ENCODE assay signal across 8 cellular contexts in genomic region chr19:53467503-53468262, GRCh38. TPM values are rescaled to one million over a fixed set of nuclear protein-coding genes. Genes with fewer than 3 reads are reported as not detected.
DNase-seq lines count a peak whose midpoint lies in the region; ATAC-seq and TF ChIP-seq lines count a peak whose summit lies in the region.

TSS of gene ZNF813 (plus strand) at chr19:53467733. CDS start at chr19:53483823, 16,090 bp downstream.

- no peak for TF ChIP-seq RAD21 in Ishikawa (IDR thresholded peaks at IDR 0.05; ENCODE audit: low read depth)

- peak within 1 kb of the TSS; percentile 91 for H3K4me3 ChIP-seq in CD8-positive, alpha-beta T cell (ENCODE audit: low read depth, low read length)

- ATAC-seq in CD8-positive, alpha-beta T cell: peak; percentile 98
- peak; percentile 86 for ATAC-seq in GM21381 (IDR thresholded peaks at IDR 0.05; ENCODE audit: unreplicated experiment)
- ATAC-seq in omental fat pad (ENCODE audit: low FRiP score): peak; percentile 97

- peaks cover 41% of the 10 kb centered on the region for H3K36me3 Mint-ChIP-seq in CD8-positive, alpha-beta T cell
- H3K36me3 Mint-ChIP-seq in activated naive CD4-positive, alpha-beta T cell treated with anti-CD3 and anti-CD28 coated beads, Interleukin-2, amount 10 ng/mL, durations not matched to agents 7 days and 5 days: peaks cover 37% of the 10 kb centered on the region

- TF ChIP-seq EP300 in Ishikawa (IDR thresholded peaks at IDR 0.05; ENCODE audit: borderline replicate concordance): no peak

- peaks cover 7% of the 10 kb centered on the region for H3K4me1 ChIP-seq in CD8-positive, alpha-beta T cell (ENCODE audit: insufficient read depth, low read length)

- POLR2A ChIA-PET in CD8-positive, alpha-beta T cell (lab: Charles Lee): no interaction called here

- peak; percentile 93 to 98 (median 95) for DNase-seq in CD8-positive, alpha-beta T cell
- DNase-seq in SK-MEL-5 (ENCODE audit: low read depth, low spot score): peak; percentile 75
- peak; percentile 98 for DNase-seq in activated naive CD4-positive, alpha-beta T cell treated with anti-CD3 and anti-CD28 coated beads, Interleukin-2, amount 10 ng/mL, durations not matched to agents 7 days and 5 days
- DNase-seq in glomerular visceral epithelial cell (ENCODE audit: extremely low spot score): peak; percentile 73
- DNase-seq in omental fat pad (ENCODE audit: low spot score): peak; percentile 98
- peak; percentile 83 for DNase-seq in superior temporal gyrus (ENCODE audit: extremely low spot score)

- H3K4me3 Mint-ChIP-seq in CD8-positive, alpha-beta T cell: peak within 1 kb of the TSS; percentile 92
- H3K4me3 Mint-ChIP-seq in activated naive CD4-positive, alpha-beta T cell treated with anti-CD3 and anti-CD28 coated beads, Interleukin-2, amount 10 ng/mL, durations not matched to agents 7 days and 5 days: peak within 1 kb of the TSS; percentile 87

- peaks cover 15% of the 10 kb centered on the region for H3K9me3 Mint-ChIP-seq in CD8-positive, alpha-beta T cell
- peaks cover 31% of the 10 kb centered on the region for H3K9me3 Mint-ChIP-seq in activated naive CD4-positive, alpha-beta T cell treated with anti-CD3 and anti-CD28 coated beads, Interleukin-2, amount 10 ng/mL, durations not matched to agents 7 days and 5 days

- intact Hi-C loops in CD8-positive, alpha-beta T cell (cut with DNase I, micrococcal nuclease): loop anchor here (1.0 to 10.0 kb wide), 13 partner anchors 36 to 940 kb away; partner anchors contain the start of genes ZNF160 (in 2 of the 2), ZNF525 (in 2 of the 2), ZNF761 (in 2 of the 2) and ZNF765 (in 2 of the 2)

- H3K27me3 ChIP-seq in CD8-positive, alpha-beta T cell (ENCODE audit: insufficient read depth, low read length): no peaks in the 10 kb centered on the region

- H3K36me3 ChIP-seq in CD8-positive, alpha-beta T cell (ENCODE audit: insufficient read depth, low read length): no peaks in the 10 kb centered on the region

- H3K27ac ChIP-seq in CD8-positive, alpha-beta T cell (ENCODE audit: low read depth, low read length): peak within 1 kb of the TSS; percentile 64

- CTCF ChIA-PET in CD8-positive, alpha-beta T cell (lab: Charles Lee): no interaction called here
- CTCF ChIA-PET in activated naive CD4-positive, alpha-beta T cell treated with anti-CD3 and anti-CD28 coated beads, Interleukin-2, amount 10 ng/mL, durations not matched to agents 7 days and 5 days (lab: Charles Lee): no interaction called here

- peak within 1 kb of the TSS; percentile 89 for H3K27ac Mint-ChIP-seq in CD8-positive, alpha-beta T cell
- peak within 1 kb of the TSS; percentile 89 for H3K27ac Mint-ChIP-seq in activated naive CD4-positive, alpha-beta T cell treated with anti-CD3 and anti-CD28 coated beads, Interleukin-2, amount 10 ng/mL, durations not matched to agents 7 days and 5 days

- H3K27me3 Mint-ChIP-seq in CD8-positive, alpha-beta T cell (ENCODE audit: low read depth): peaks cover 18% of the 10 kb centered on the region
- peaks cover 23% of the 10 kb centered on the region for H3K27me3 Mint-ChIP-seq in activated naive CD4-positive, alpha-beta T cell treated with anti-CD3 and anti-CD28 coated beads, Interleukin-2, amount 10 ng/mL, durations not matched to agents 7 days and 5 days

- in situ Hi-C loops in SK-MEL-5 (cut with HindIII; ENCODE audit: low pct_unique_long_range_greater_than_20kb, low sequenced_read_pairs): no loop called here

- H3K4me1 Mint-ChIP-seq in CD8-positive, alpha-beta T cell (ENCODE audit: low read depth): peaks cover 26% of the 10 kb centered on the region
- peaks cover 28% of the 10 kb centered on the region for H3K4me1 Mint-ChIP-seq in activated naive CD4-positive, alpha-beta T cell treated with anti-CD3 and anti-CD28 coated beads, Interleukin-2, amount 10 ng/mL, durations not matched to agents 7 days and 5 days

- no peak for TF ChIP-seq CTCF in CD8-positive, alpha-beta T cell (IDR thresholded peaks at IDR 0.05)
- no peak for TF ChIP-seq CTCF in omental fat pad (IDR thresholded peaks at IDR 0.05)

- H3K9me3 ChIP-seq in CD8-positive, alpha-beta T cell (ENCODE audit: low read length): no peaks in the 10 kb centered on the region

TF ChIP-seq in Ishikawa, 13 proteins besides CTCF, POLR2A, EP300 and RAD21:
- TF ChIP-seq YY1 (IDR thresholded peaks at IDR 0.05; ENCODE audit: low read depth) (no peak), MAX (IDR thresholded peaks at IDR 0.05) (peak; percentile 64; the same call in 1 of the 2 replicates), TEAD4 (IDR thresholded peaks at IDR 0.05) (no peak), FOXM1 (IDR thresholded peaks at IDR 0.05; ENCODE audit: borderline replicate concordance, low read depth) (no peak), ZBTB7A (IDR thresholded peaks at IDR 0.05; ENCODE audit: low read depth) (peak; percentile 64; the same call in 1 of the 2 replicates), NFIC (IDR thresholded peaks at IDR 0.05) (no peak), REST (IDR thresholded peaks at IDR 0.05; ENCODE audit: low read depth) (no peak), CEBPB (IDR thresholded peaks at IDR 0.05) (no peak), CREB1 (IDR thresholded peaks at IDR 0.05; ENCODE audit: low read depth) (no peak), TAF1 (IDR thresholded peaks at IDR 0.05; ENCODE audit: low read depth) (peak; percentile 49; the same call in 1 of the 2 replicates)
- TF ChIP-seq, protein P1, sequence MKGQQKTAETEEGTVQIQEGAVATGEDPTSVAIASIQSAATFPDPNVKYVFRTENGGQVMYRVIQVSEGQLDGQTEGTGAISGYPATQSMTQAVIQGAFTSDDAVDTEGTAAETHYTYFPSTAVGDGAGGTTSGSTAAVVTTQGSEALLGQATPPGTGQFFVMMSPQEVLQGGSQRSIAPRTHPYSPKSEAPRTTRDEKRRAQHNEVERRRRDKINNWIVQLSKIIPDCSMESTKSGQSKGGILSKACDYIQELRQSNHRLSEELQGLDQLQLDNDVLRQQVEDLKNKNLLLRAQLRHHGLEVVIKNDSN (IDR thresholded peaks at IDR 0.05): no peak

RNA-seq across cellular contexts. Expression of gene ZNF813, which starts in this region (rescaled TPM):
- 1 to 10 TPM; 3.8 TPM for total RNA-seq in CD8-positive, alpha-beta T cell
- total RNA-seq in SK-MEL-5 (2014; rRNA removed; shearing (Covaris generic)): 3.4 and 3.9 TPM in 2 replicates
- 1.5 and 1.7 TPM in 2 replicates for polyA plus RNA-seq in SK-MEL-5 (2015; cell fraction: cytosol; rRNA removed)
- polyA plus RNA-seq in SK-MEL-5 (2015; cell fraction: nucleus; rRNA removed): 1.6 and 1.9 TPM in 2 replicates
- total RNA-seq in omental fat pad: 10 to 100 TPM in 1 of 4 donors, 1 to 10 TPM in 3; 2.5 to 11.0 (median 2.9) TPM

Comparison
In these comparisons a context has a peak if more than half of its experiments do, and no peak if none do; other contexts are left out.
1. Peak in every context shown above with its lines: DNase-seq, ATAC-seq, H3K4me3 ChIP-seq and H3K27ac ChIP-seq.